Comparison of ENCODE assay signal across 8 cellular contexts in genomic region chr6:166627875-166628849, GRCh38. TPM values are rescaled to one million over a fixed set of nuclear protein-coding genes. Genes with fewer than 3 reads are reported as not detected.
A peak's percentile ranks its signal among the peaks of the same experiment; 100 is the strongest.
DNase-seq lines count a peak whose midpoint lies in the region; ATAC-seq and TF ChIP-seq lines count a peak whose summit lies in the region.

No MANE protein-coding gene starts in this region.

- no peak for TF ChIP-seq POLR2A in esophagus muscularis mucosa (IDR thresholded peaks at IDR 0.05; ENCODE audit: low read depth)

- no peak for TF ChIP-seq EP300 in esophagus muscularis mucosa (IDR thresholded peaks at IDR 0.05)

- DNase-seq in BJ (ENCODE audit: low read depth) = no peak
- DNase-seq in NOMO-1 treated with DMSO at 0.1 percent for 48 hours (lab: John Stamatoyannopoulos, UW; ENCODE audit: unreplicated experiment) = peak; percentile 39
- peak; percentile 72 for DNase-seq in activated T-cell treated with anti-CD3 and anti-CD28 coated beads, Interleukin-2, amount 50 U/mL, for 24 hours
- DNase-seq in esophagus muscularis mucosa (ENCODE audit: extremely low spot score) = no peak
- peak in 7 of 9 donors; percentile 17 to 72 (median 53) for DNase-seq in naive thymus-derived CD4-positive, alpha-beta T cell

- H3K27ac Mint-ChIP-seq in activated T-cell treated with anti-CD3 and anti-CD28 coated beads, Interleukin-2, amount 50 U/mL, for 24 hours = peak overlapping the region; percentile 86
- H3K27ac Mint-ChIP-seq in naive thymus-derived CD4-positive, alpha-beta T cell = peak overlapping the region; percentile 60 to 96 (median 89)

- H3K27me3 ChIP-seq in BJ (ENCODE audit: control insufficient read depth, insufficient read depth, low read length) (no peaks in the 10 kb centered on the region), esophagus muscularis mucosa (no peaks in the 10 kb centered on the region), stomach smooth muscle (ENCODE audit: control insufficient read depth in 1 of 2, insufficient read depth in 2 of 2, low read length in 2 of 2) (no peaks in the 10 kb centered on the region)
- H3K27me3 ChIP-seq in naive thymus-derived CD4-positive, alpha-beta T cell (ENCODE audit: control insufficient read depth in 2 of 2, insufficient read depth in 2 of 2, low read length in 2 of 2) = no peaks in the 10 kb centered on the region

- intact Hi-C loops in esophagus muscularis mucosa (cut with DNase I) = loop anchor here (5.0 to 10.0 kb wide), 2 partner anchors 71 to 163 kb away; no protein-coding TSS in a partner anchor
- intact Hi-C loops in naive thymus-derived CD4-positive, alpha-beta T cell (cut with micrococcal nuclease) = loop anchor here (1.0 to 10.0 kb wide), 15 partner anchors 41 to 1197 kb away; partner anchors contain the start of genes CEP43 (in 2 of the 2), RAMACL (in 2 of the 2), SFT2D1 (in 2 of the 2) and AFDN (in 1 of the 2)

- peaks cover 21% of the 10 kb centered on the region for H3K4me1 Mint-ChIP-seq in activated T-cell treated with anti-CD3 and anti-CD28 coated beads, Interleukin-2, amount 50 U/mL, for 24 hours (ENCODE audit: low read depth)
- peaks cover 8 to 30% (median 14%) of the 10 kb centered on the region in 7 donors for H3K4me1 Mint-ChIP-seq in naive thymus-derived CD4-positive, alpha-beta T cell

- no peaks in the 10 kb centered on the region for H3K36me3 ChIP-seq in BJ (ENCODE audit: control insufficient read depth, insufficient read depth, low read length)
- H3K36me3 ChIP-seq in esophagus muscularis mucosa = peaks cover 0 to 4% (median 0%) of the 10 kb centered on the region in 4 donors
- H3K36me3 ChIP-seq in naive thymus-derived CD4-positive, alpha-beta T cell (ENCODE audit: control insufficient read depth in 2 of 3, insufficient read depth in 3 of 3, low read length in 3 of 3) = no peaks in the 10 kb centered on the region
- no peaks in the 10 kb centered on the region for H3K36me3 ChIP-seq in stomach smooth muscle (ENCODE audit: control insufficient read depth in 2 of 2, insufficient read depth in 2 of 2, low read length in 2 of 2)

- H3K4me1 ChIP-seq in esophagus muscularis mucosa (peaks cover 17 to 49% (median 47%) of the 10 kb centered on the region in 4 donors), stomach smooth muscle (ENCODE audit: control insufficient read depth, insufficient read depth, low read length) (peaks cover 27% of the 10 kb centered on the region)
- peaks cover 6 to 16% of the 10 kb centered on the region in 2 donors for H3K4me1 ChIP-seq in naive thymus-derived CD4-positive, alpha-beta T cell (ENCODE audit: control insufficient read depth in 2 of 2, insufficient read depth in 2 of 2, low read length in 2 of 2)

- peak overlapping the region; percentile 82 to 96 (median 90) for H3K27ac ChIP-seq in esophagus muscularis mucosa (replicated peaks in 1 of 4)
- H3K27ac ChIP-seq in naive thymus-derived CD4-positive, alpha-beta T cell (ENCODE audit: low read depth, low read length) = peak overlapping the region; percentile 66
- peak overlapping the region; percentile 79 for H3K27ac ChIP-seq in stomach smooth muscle (ENCODE audit: low read length)

- H3K4me3 Mint-ChIP-seq in activated T-cell treated with anti-CD3 and anti-CD28 coated beads, Interleukin-2, amount 50 U/mL, for 24 hours = peak overlapping the region; percentile 88
- H3K4me3 Mint-ChIP-seq in naive thymus-derived CD4-positive, alpha-beta T cell = peak overlapping the region; percentile 83 to 98 (median 91)

- POLR2A ChIA-PET in BJ (lab: Charles Lee) = interaction anchor here (0.7 kb wide), 1 partner anchor 45 kb away, joined by 3 read pairs; no protein-coding TSS in a partner anchor
- POLR2A ChIA-PET in naive thymus-derived CD4-positive, alpha-beta T cell (lab: Charles Lee) = interaction anchor here (0.9 to 2.2 kb wide), 7 partner anchors 119 to 332 kb away, joined by 3 to 15 read pairs (median 5); partner anchors contain the start of genes RNASET2 and SFT2D1

- ATAC-seq in GM19395 (IDR thresholded peaks at IDR 0.05; ENCODE audit: unreplicated experiment) = peak; percentile 38
- ATAC-seq in HG03457 (IDR thresholded peaks at IDR 0.05; ENCODE audit: unreplicated experiment) = peak; percentile 20
- peak; percentile 6 for ATAC-seq in naive thymus-derived CD4-positive, alpha-beta T cell

- 3% methylated on average over 48 of the region's 62 CpGs for WGBS in esophagus muscularis mucosa

- H3K9me3 ChIP-seq in esophagus muscularis mucosa = no peaks in the 10 kb centered on the region
- no peaks in the 10 kb centered on the region for H3K9me3 ChIP-seq in naive thymus-derived CD4-positive, alpha-beta T cell (ENCODE audit: control insufficient read depth in 2 of 3, low read length in 3 of 3)
- H3K9me3 ChIP-seq in stomach smooth muscle (ENCODE audit: control insufficient read depth in 2 of 2, low read length in 2 of 2) = no peaks in the 10 kb centered on the region

- H3K9me3 Mint-ChIP-seq in activated T-cell treated with anti-CD3 and anti-CD28 coated beads, Interleukin-2, amount 50 U/mL, for 24 hours = no peaks in the 10 kb centered on the region
- no peaks in the 10 kb centered on the region for H3K9me3 Mint-ChIP-seq in naive thymus-derived CD4-positive, alpha-beta T cell

- H3K27me3 Mint-ChIP-seq in activated T-cell treated with anti-CD3 and anti-CD28 coated beads, Interleukin-2, amount 50 U/mL, for 24 hours = peaks cover 58% of the 10 kb centered on the region
- H3K27me3 Mint-ChIP-seq in naive thymus-derived CD4-positive, alpha-beta T cell = peaks cover 0 to 53% (median 18%) of the 10 kb centered on the region in 5 donors

- TF ChIP-seq CTCF in BJ (IDR thresholded peaks at IDR 0.05; ENCODE audit: insufficient read depth, low read depth, low read length) = no peak
- no peak for TF ChIP-seq CTCF in esophagus muscularis mucosa (IDR thresholded peaks at IDR 0.05)

- CTCF ChIA-PET in BJ (lab: Yijun Ruan, JAX) = no interaction called here
- CTCF ChIA-PET in naive thymus-derived CD4-positive, alpha-beta T cell (lab: Charles Lee) = interaction anchor here (0.6 to 1.0 kb wide), 2 partner anchors 14 to 140 kb away, joined by 3 read pairs; no protein-coding TSS in a partner anchor

- H3K4me3 ChIP-seq in BJ (ENCODE audit: low read depth, low read length) = peak overlapping the region; percentile 54
- H3K4me3 ChIP-seq in esophagus muscularis mucosa = peak overlapping the region; percentile 58 to 97 (median 85)
- H3K4me3 ChIP-seq in naive thymus-derived CD4-positive, alpha-beta T cell (ENCODE audit: low read length) = peak overlapping the region; percentile 91
- H3K4me3 ChIP-seq in stomach smooth muscle (ENCODE audit: low read length in 2 of 2) = peak overlapping the region; percentile 72 to 91

- peaks cover 2% of the 10 kb centered on the region for H3K36me3 Mint-ChIP-seq in activated T-cell treated with anti-CD3 and anti-CD28 coated beads, Interleukin-2, amount 50 U/mL, for 24 hours (ENCODE audit: low read depth)
- no peaks in the 10 kb centered on the region for H3K36me3 Mint-ChIP-seq in naive thymus-derived CD4-positive, alpha-beta T cell

- H3K9ac ChIP-seq in stomach smooth muscle (ENCODE audit: low read length in 2 of 2) = peak overlapping the region; percentile 46 to 66

RNA-seq across cellular contexts. Expression of gene RPS6KA2, which starts 1.1 kb away (rescaled TPM):
- polyA plus RNA-seq in BJ (2011; rRNA removed) = 60.7 and 80.8 TPM in 2 replicates
- 69.2 and 82.5 TPM in 2 replicates for polyA minus RNA-seq in BJ (2011; rRNA and poly(A)+ RNA removed)
- total RNA-seq in esophagus muscularis mucosa = 100 to 1,000 TPM in 3 of 4 donors, 10 to 100 TPM in 1; 83.9 to 126 (median 112) TPM
- 10 to 100 TPM in 2 of 5 experiments, 1 to 10 TPM in 3; 4.5 to 17.1 (median 6.6) TPM for total RNA-seq in naive thymus-derived CD4-positive, alpha-beta T cell
- polyA plus RNA-seq in naive thymus-derived CD4-positive, alpha-beta T cell = 1 to 10 TPM; 5.0 to 7.1 TPM

RNA-seq across cellular contexts. Expression of gene RAMACL, which starts 41.7 kb away (rescaled TPM):
- 0.26 and 0.32 TPM in 2 replicates for polyA plus RNA-seq in BJ (2011; rRNA removed)
- 1.4 and 2.3 TPM in 2 replicates for polyA minus RNA-seq in BJ (2011; rRNA and poly(A)+ RNA removed)
- 1 to 10 TPM; 1.2 to 2.9 (median 2.1) TPM for total RNA-seq in esophagus muscularis mucosa
- total RNA-seq in naive thymus-derived CD4-positive, alpha-beta T cell = 1 to 10 TPM in 1 of 5 experiments, under 1 TPM in 4; 0.43 to 1.2 (median 0.78) TPM
- polyA plus RNA-seq in naive thymus-derived CD4-positive, alpha-beta T cell = not detected

Comparison
In these comparisons a context has a peak if more than half of its experiments do, and no peak if none do; other contexts are left out.
1. DNase-seq: peak in NOMO-1 treated with DMSO at 0.1 percent for 48 hours (single experiment), activated T-cell treated with anti-CD3 and anti-CD28 coated beads, Interleukin-2, amount 50 U/mL, for 24 hours (single experiment) and naive thymus-derived CD4-positive, alpha-beta T cell (7 of 9); none in BJ (single experiment) and esophagus muscularis mucosa (single experiment).
2. RNA of gene RPS6KA2, which starts 1.1 kb away (total RNA-seq): 83.9 to 126 TPM in esophagus muscularis mucosa; 4.5 to 17.1 TPM in naive thymus-derived CD4-positive, alpha-beta T cell; every median in the first group is over 4 times any median in the second.
3. Peak in every context shown above with its lines, with median percentiles within 50 percentile points of each other: H3K4me3 ChIP-seq, ATAC-seq and H3K27ac ChIP-seq.